ENCODE assay signal across 18 cellular contexts in the genomic region with DNA sequence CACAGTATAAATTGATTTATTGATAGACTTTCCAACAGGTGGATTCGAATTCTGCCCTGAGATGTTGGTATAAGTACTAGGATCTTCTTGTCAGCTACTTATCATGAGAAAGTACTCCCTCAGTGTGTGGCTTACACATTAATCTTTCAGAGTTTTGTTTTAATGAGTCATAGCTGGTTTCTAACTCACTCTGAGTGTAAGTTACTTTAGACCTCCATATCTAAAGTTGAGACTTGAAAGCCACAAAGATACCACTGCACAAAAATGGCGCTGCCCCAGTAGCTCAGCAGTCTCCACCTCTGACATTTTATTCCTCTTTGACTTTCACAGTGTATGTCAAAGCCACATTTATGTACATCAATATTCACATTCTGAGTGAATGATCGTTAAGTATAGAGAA.
A peak's percentile ranks its signal among the peaks of the same experiment; 100 is the strongest.
DNase-seq lines count a peak whose midpoint lies in the region; ATAC-seq and TF ChIP-seq lines count a peak whose summit lies in the region.
"Had no signal": no experiment of that assay in that cellular context is flagged by ENCODE, and none has a peak within 500 bp of the region (broad histone marks: within the 10 kb centered on the region; RNA-seq: fewer than 3 reads in every experiment).

No MANE protein-coding gene starts in this region.

- POLR2A ChIA-PET in activated CD8-positive, alpha-beta T cell treated with anti-CD3 and anti-CD28 coated beads for 36 hours (lab: Charles Lee) = no interaction called here
- POLR2A ChIA-PET in activated CD8-positive, alpha-beta T cell treated with anti-CD3 and anti-CD28 coated beads, Interleukin-2, amount 10 ng/mL, durations not matched to agents 7 days and 5 days (lab: Charles Lee) = no interaction called here

- peak; percentile 70 for ATAC-seq in activated CD8-positive, alpha-beta T cell treated with anti-CD3 and anti-CD28 coated beads for 36 hours
- no peak for ATAC-seq in activated CD8-positive, alpha-beta T cell treated with anti-CD3 and anti-CD28 coated beads, Interleukin-2, amount 10 ng/mL, durations not matched to agents 7 days and 5 days
- peak; percentile 89 for ATAC-seq in HG02588 (IDR thresholded peaks at IDR 0.05; ENCODE audit: unreplicated experiment)
- peak; percentile 97 for ATAC-seq in HG03196 (IDR thresholded peaks at IDR 0.05; ENCODE audit: unreplicated experiment)
- ATAC-seq in stimulated activated effector memory CD8-positive, alpha-beta T cell treated with anti-CD3 and anti-CD28 coated beads, Interleukin-12 subunit alpha, Interleukin-12 subunit beta, amount 100 ng/mL, for 72 hours = peak; percentile 96
- ATAC-seq: A549, foreskin keratinocyte, left cardiac atrium, natural killer cell had no signal

- H3K27ac Mint-ChIP-seq in activated CD8-positive, alpha-beta T cell treated with anti-CD3 and anti-CD28 coated beads for 36 hours = no peak overlapping the region
- H3K27ac Mint-ChIP-seq in activated CD8-positive, alpha-beta T cell treated with anti-CD3 and anti-CD28 coated beads, Interleukin-2, amount 10 ng/mL, durations not matched to agents 7 days and 5 days = no peak overlapping the region
- H3K27ac Mint-ChIP-seq in stimulated activated effector memory CD8-positive, alpha-beta T cell treated with anti-CD3 and anti-CD28 coated beads, Interleukin-12 subunit alpha, Interleukin-12 subunit beta, amount 100 ng/mL, for 72 hours = no peak overlapping the region
- H3K27ac Mint-ChIP-seq: activated T-cell treated with anti-CD3 and anti-CD28 coated beads, Interleukin-2, amount 50 U/mL, for 24 hours; IgD-negative memory B cell; natural killer cell had no signal

- no peak overlapping the region for H3K4me3 ChIP-seq in foreskin fibroblast (ENCODE audit: low read depth in 1 of 2, low read length in 2 of 2)
- H3K4me3 ChIP-seq: A549, sigmoid colon, thyroid gland had no signal

- intact Hi-C loops in activated CD8-positive, alpha-beta T cell treated with anti-CD3 and anti-CD28 coated beads for 36 hours (cut with micrococcal nuclease) = no loop called here

- no peaks in the 10 kb centered on the region for H3K4me1 Mint-ChIP-seq in activated CD8-positive, alpha-beta T cell treated with anti-CD3 and anti-CD28 coated beads for 36 hours (ENCODE audit: low read depth)
- no peaks in the 10 kb centered on the region for H3K4me1 Mint-ChIP-seq in activated CD8-positive, alpha-beta T cell treated with anti-CD3 and anti-CD28 coated beads, Interleukin-2, amount 10 ng/mL, durations not matched to agents 7 days and 5 days (ENCODE audit: low read depth)
- no peaks in the 10 kb centered on the region for H3K4me1 Mint-ChIP-seq in stimulated activated effector memory CD8-positive, alpha-beta T cell treated with anti-CD3 and anti-CD28 coated beads, Interleukin-12 subunit alpha, Interleukin-12 subunit beta, amount 100 ng/mL, for 72 hours
- H3K4me1 Mint-ChIP-seq: IgD-negative memory B cell, natural killer cell had no signal

- no peaks in the 10 kb centered on the region for H3K9me3 Mint-ChIP-seq in activated CD8-positive, alpha-beta T cell treated with anti-CD3 and anti-CD28 coated beads for 36 hours
- no peaks in the 10 kb centered on the region for H3K9me3 Mint-ChIP-seq in activated CD8-positive, alpha-beta T cell treated with anti-CD3 and anti-CD28 coated beads, Interleukin-2, amount 10 ng/mL, durations not matched to agents 7 days and 5 days (ENCODE audit: insufficient read depth)
- H3K9me3 Mint-ChIP-seq in stimulated activated effector memory CD8-positive, alpha-beta T cell treated with anti-CD3 and anti-CD28 coated beads, Interleukin-12 subunit alpha, Interleukin-12 subunit beta, amount 100 ng/mL, for 72 hours = no peaks in the 10 kb centered on the region
- H3K9me3 Mint-ChIP-seq: activated T-cell treated with anti-CD3 and anti-CD28 coated beads, Interleukin-2, amount 50 U/mL, for 24 hours; IgD-negative memory B cell; natural killer cell had no signal

- H3K4me3 Mint-ChIP-seq in activated CD8-positive, alpha-beta T cell treated with anti-CD3 and anti-CD28 coated beads for 36 hours = no peak overlapping the region
- H3K4me3 Mint-ChIP-seq in activated CD8-positive, alpha-beta T cell treated with anti-CD3 and anti-CD28 coated beads, Interleukin-2, amount 10 ng/mL, durations not matched to agents 7 days and 5 days = no peak overlapping the region
- no peak overlapping the region for H3K4me3 Mint-ChIP-seq in stimulated activated effector memory CD8-positive, alpha-beta T cell treated with anti-CD3 and anti-CD28 coated beads, Interleukin-12 subunit alpha, Interleukin-12 subunit beta, amount 100 ng/mL, for 72 hours
- H3K4me3 Mint-ChIP-seq: activated T-cell treated with anti-CD3 and anti-CD28 coated beads, Interleukin-2, amount 50 U/mL, for 24 hours; IgD-negative memory B cell; natural killer cell had no signal

- no peak for TF ChIP-seq CTCF in activated CD8-positive, alpha-beta T cell treated with anti-CD3 and anti-CD28 coated beads for 36 hours (IDR thresholded peaks at IDR 0.05)
- no peak for TF ChIP-seq CTCF in foreskin fibroblast (IDR thresholded peaks at IDR 0.05; ENCODE audit: low read depth, low read length)

- CTCF ChIA-PET in activated CD8-positive, alpha-beta T cell treated with anti-CD3 and anti-CD28 coated beads for 36 hours (lab: Charles Lee) = interaction anchor here (2.7 kb wide), 1 partner anchor 8 kb away, joined by 9 read pairs; no protein-coding TSS in a partner anchor
- CTCF ChIA-PET in activated CD8-positive, alpha-beta T cell treated with anti-CD3 and anti-CD28 coated beads, Interleukin-2, amount 10 ng/mL, durations not matched to agents 7 days and 5 days (lab: Charles Lee) = interaction anchor here (1.3 to 1.6 kb wide), 2 partner anchors 9 to 11 kb away, joined by 3 to 9 read pairs; no protein-coding TSS in a partner anchor

- DNase-seq in activated CD8-positive, alpha-beta T cell treated with anti-CD3 and anti-CD28 coated beads for 36 hours = peak; percentile 3
- DNase-seq in activated CD8-positive, alpha-beta T cell treated with anti-CD3 and anti-CD28 coated beads, Interleukin-2, amount 10 ng/mL, durations not matched to agents 7 days and 5 days = no peak
- no peak for DNase-seq in stimulated activated effector memory CD8-positive, alpha-beta T cell treated with anti-CD3 and anti-CD28 coated beads, Interleukin-12 subunit alpha, Interleukin-12 subunit beta, amount 100 ng/mL, for 72 hours (ENCODE audit: low spot score in 2 of 2)
- DNase-seq in 8988T (no peak), OCI-M2 (lab: John Stamatoyannopoulos, UW; ENCODE audit: unreplicated experiment) (no peak), foreskin fibroblast (no peak)
- DNase-seq: activated T-cell treated with anti-CD3 and anti-CD28 coated beads, Interleukin-2, amount 50 U/mL, for 24 hours; foreskin keratinocyte; H7; left cardiac atrium; natural killer cell; NCI-H774; sigmoid colon; thyroid gland had no signal

- H3K36me3 Mint-ChIP-seq in activated CD8-positive, alpha-beta T cell treated with anti-CD3 and anti-CD28 coated beads for 36 hours (ENCODE audit: low read depth) = no peaks in the 10 kb centered on the region
- H3K36me3 Mint-ChIP-seq in activated CD8-positive, alpha-beta T cell treated with anti-CD3 and anti-CD28 coated beads, Interleukin-2, amount 10 ng/mL, durations not matched to agents 7 days and 5 days (ENCODE audit: low read depth) = no peaks in the 10 kb centered on the region
- no peaks in the 10 kb centered on the region for H3K36me3 Mint-ChIP-seq in stimulated activated effector memory CD8-positive, alpha-beta T cell treated with anti-CD3 and anti-CD28 coated beads, Interleukin-12 subunit alpha, Interleukin-12 subunit beta, amount 100 ng/mL, for 72 hours
- H3K36me3 Mint-ChIP-seq: IgD-negative memory B cell, natural killer cell had no signal

- no peaks in the 10 kb centered on the region for H3K27me3 Mint-ChIP-seq in activated CD8-positive, alpha-beta T cell treated with anti-CD3 and anti-CD28 coated beads for 36 hours
- H3K27me3 Mint-ChIP-seq in activated CD8-positive, alpha-beta T cell treated with anti-CD3 and anti-CD28 coated beads, Interleukin-2, amount 10 ng/mL, durations not matched to agents 7 days and 5 days (ENCODE audit: low read depth) = peaks cover 8% of the 10 kb centered on the region
- H3K27me3 Mint-ChIP-seq: activated T-cell treated with anti-CD3 and anti-CD28 coated beads, Interleukin-2, amount 50 U/mL, for 24 hours; IgD-negative memory B cell had no signal
